In genomic region chr1:181789395-181789794, GRCh38 we compare ENCODE assay signal across 24 cellular contexts.
A peak's percentile ranks its signal among the peaks of the same experiment; 100 is the strongest.
DNase-seq lines count a peak whose midpoint lies in the region; ATAC-seq and TF ChIP-seq lines count a peak whose summit lies in the region.
"Had no signal": no experiment of that assay in that cellular context is flagged by ENCODE, and none has a peak within 500 bp of the region (broad histone marks: within the 10 kb centered on the region; RNA-seq: fewer than 3 reads in every experiment).

No MANE protein-coding gene starts in this region.

- DNase-seq in DMS 273 (lab: John Stamatoyannopoulos, UW; ENCODE audit: unreplicated experiment) (peak; percentile 5), DMS 273 treated with DMSO at 0.1 percent for 48 hours (lab: John Stamatoyannopoulos, UW) (no peak), AG10803 (ENCODE audit: low read depth) (peak; percentile 5), astrocyte of the hippocampus (ENCODE audit: low read depth, low spot score) (peak; percentile 83), medulla oblongata (ENCODE audit: extremely low spot score) (peak; percentile 69), epidermal melanocyte (ENCODE audit: insufficient read length, low spot score) (no peak), Kasumi-1 (lab: John Stamatoyannopoulos, UW) (no peak)
- DNase-seq: BE2C; CD4-positive, CD25-positive, alpha-beta regulatory T cell; COR-L47; GOT3; MV-4-11; NCI-H1417 treated with DMSO at 0.1 percent for 48 hours; NCI-H187 treated with DMSO at 0.1 percent for 48 hours; NCI-H2171 treated with DMSO at 0.1 percent for 48 hours; NCI-H446 treated with DMSO at 0.1 percent for 48 hours; NCI-H69; NK-92 treated with Interleukin-12 subunit alpha and Interleukin-12 subunit beta, amount 100 ng/mL, for 24 hours; SHP77 treated with DMSO at 0.1 percent for 48 hours had no signal

- no peak for ATAC-seq in GM18909 (IDR thresholded peaks at IDR 0.05; ENCODE audit: poor library complexity, unreplicated experiment)
- ATAC-seq: GM12878, HCT116, K562, SK-N-SH treated with all-trans-retinoic acid at 6 μM for 48 hours had no signal

- TF ChIP-seq CTCF in AG10803 (conservative IDR thresholded peaks at IDR 0.05; ENCODE audit: low read length): no peak

- no peak overlapping the region for H3K4me3 ChIP-seq in AG10803 (ENCODE audit: low read length)
- H3K4me3 ChIP-seq: GM12878, K562 had no signal

Comparison
In these comparisons a context has a peak if more than half of its experiments do, and no peak if none do; other contexts are left out.
1. DNase-seq: peak in DMS 273 (single experiment), AG10803 (single experiment), astrocyte of the hippocampus (single experiment) and medulla oblongata (single experiment); none in DMS 273 treated with DMSO at 0.1 percent for 48 hours (single experiment), epidermal melanocyte (single experiment) and Kasumi-1 (0 of 2).